21 cellular contexts compared by ENCODE assay signal in the genomic region with DNA sequence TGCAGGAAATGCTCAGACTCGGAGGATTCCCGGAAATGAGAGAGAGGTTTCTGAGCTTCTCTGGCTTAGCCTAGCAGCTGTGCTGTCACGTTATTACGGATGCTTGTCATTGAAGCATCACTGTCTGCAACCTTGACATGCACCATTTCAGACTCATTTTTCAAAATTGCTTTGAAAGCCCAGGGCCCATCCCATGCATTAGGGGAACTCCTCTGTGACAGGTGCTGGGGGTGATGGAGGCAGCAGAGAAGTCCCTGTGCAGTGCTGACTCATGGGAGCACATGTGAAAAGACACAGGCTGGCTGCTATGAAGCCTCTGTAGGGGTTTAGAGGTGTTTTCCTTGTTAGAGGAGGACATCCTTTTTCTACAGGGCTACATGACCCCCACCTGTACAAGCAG.
"Had no signal": no experiment of that assay in that cellular context is flagged by ENCODE, and none has a peak within 500 bp of the region (broad histone marks: within the 10 kb centered on the region; RNA-seq: fewer than 3 reads in every experiment).

No MANE protein-coding gene starts in this region.

- H3K27ac ChIP-seq: cardiac muscle cell, epithelial cell of prostate, foreskin keratinocyte, hepatocyte, ovary, psoas muscle, skin epidermis, transverse colon, uterus, VCaP had no signal

- H3K79me2 ChIP-seq: hepatocyte had no signal

- H3K27me3 ChIP-seq: cardiac muscle cell, hepatocyte, ovary, transverse colon, uterus had no signal

- H3K4me3 ChIP-seq: cardiac muscle cell, hepatocyte, mucosa of descending colon, ovary, psoas muscle, skin epidermis, transverse colon, uterus had no signal

- H2AFZ ChIP-seq: hepatocyte had no signal

- H3K4me2 ChIP-seq: hepatocyte had no signal

- H3K36me3 ChIP-seq: cardiac muscle cell, ovary, transverse colon, uterus had no signal

- ATAC-seq: foreskin keratinocyte; left cardiac atrium; mucosa of descending colon; naive thymus-derived CD4-positive, alpha-beta T cell; psoas muscle; right cardiac atrium had no signal

- H3K9me3 ChIP-seq: mucosa of descending colon, psoas muscle, transverse colon, uterus had no signal

- DNase-seq: activated CD4-positive, alpha-beta T cell treated with anti-CD3 and anti-CD28 coated beads, Interleukin-2, amount 50 U/mL, for 4 hours; activated CD4-positive, CD25-positive, alpha-beta regulatory T cell treated with anti-CD3 and anti-CD28 coated beads, Interleukin-2, amount 50 U/mL, for 72 hours; activated gamma-delta T cell treated with Interleukin-2 at 50 U/mL for 16 hours; activated naive CD8-positive, alpha-beta T cell treated with anti-CD3 and anti-CD28 coated beads for 36 hours; amniotic stem cell; endodermal cell; foreskin keratinocyte; left cardiac atrium; mesenchymal stem cell; mucosa of descending colon; naive thymus-derived CD4-positive, alpha-beta T cell; ovary; psoas muscle; right cardiac atrium; transverse colon; uterus had no signal
